In genomic region chr4:39451423-39452023, GRCh38 we compare ENCODE assay signal across 17 cellular contexts. TPM values are rescaled to one million over a fixed set of nuclear protein-coding genes. Genes with fewer than 3 reads are reported as not detected.
DNase-seq lines count a peak whose midpoint lies in the region; ATAC-seq and TF ChIP-seq lines count a peak whose summit lies in the region.
"Had no signal": no experiment of that assay in that cellular context is flagged by ENCODE, and none has a peak within 500 bp of the region (broad histone marks: within the 10 kb centered on the region; RNA-seq: fewer than 3 reads in every experiment).

No MANE protein-coding gene starts in this region.

- ATAC-seq in activated T-cell treated with anti-CD3 and anti-CD28 coated beads, Interleukin-2, amount 50 U/mL, for 72 hours (replicated peaks in 1 of 2), result no peak
- ATAC-seq in stimulated activated effector memory CD8-positive, alpha-beta T cell treated with anti-CD3 and anti-CD28 coated beads, Interleukin-12 subunit alpha, Interleukin-12 subunit beta, amount 100 ng/mL, for 72 hours, result no peak
- ATAC-seq in GM18502 (IDR thresholded peaks at IDR 0.05; ENCODE audit: poor library complexity, unreplicated experiment), result no peak

- no peaks in the 10 kb centered on the region for H3K9me3 ChIP-seq in esophagus muscularis mucosa

- H3K27me3 ChIP-seq in esophagus muscularis mucosa, result no peaks in the 10 kb centered on the region

- no peak overlapping the region for H3K27ac ChIP-seq in esophagus muscularis mucosa (replicated peaks in 1 of 4)

- peaks cover 52% of the 10 kb centered on the region for H3K4me1 Mint-ChIP-seq in activated T-cell treated with anti-CD3 and anti-CD28 coated beads, Interleukin-2, amount 50 U/mL, for 72 hours (ENCODE audit: low read depth)
- peaks cover 40% of the 10 kb centered on the region for H3K4me1 Mint-ChIP-seq in HFFc6 (ENCODE audit: low read depth)
- H3K4me1 Mint-ChIP-seq in stimulated activated effector memory CD8-positive, alpha-beta T cell treated with anti-CD3 and anti-CD28 coated beads, Interleukin-12 subunit alpha, Interleukin-12 subunit beta, amount 100 ng/mL, for 72 hours, result peaks cover 30% of the 10 kb centered on the region

- no peak for DNase-seq in activated T-cell treated with anti-CD3 and anti-CD28 coated beads, Interleukin-2, amount 50 U/mL, for 72 hours
- no peak for DNase-seq in activated T-cell treated with anti-CD3 and anti-CD28 coated beads for 4 hours
- DNase-seq in HFFc6, result no peak
- peak; percentile 18 for DNase-seq in cerebellar cortex (ENCODE audit: low spot score)
- no peak for DNase-seq in stimulated activated effector memory CD8-positive, alpha-beta T cell treated with anti-CD3 and anti-CD28 coated beads, Interleukin-12 subunit alpha, Interleukin-12 subunit beta, amount 100 ng/mL, for 72 hours (ENCODE audit: low spot score in 2 of 2)
- DNase-seq in stimulated activated CD8-positive, alpha-beta memory T cell treated with anti-CD3 and anti-CD28 coated beads, Interleukin-4, amount 100 ng/mL, for 48 hours, result no peak
- DNase-seq in esophagus muscularis mucosa (ENCODE audit: extremely low spot score), result no peak
- DNase-seq: CD8-positive, alpha-beta memory T cell; NCI-H2171; stimulated activated CD4-positive, alpha-beta T cell treated with anti-CD3 and anti-CD28 coated beads, Interleukin-2, amount 100 ng/mL, for 24 hours; T-helper 9 cell had no signal

- TF ChIP-seq POLR2A in esophagus muscularis mucosa (IDR thresholded peaks at IDR 0.05; ENCODE audit: low read depth), result no peak

- intact Hi-C loops in esophagus muscularis mucosa (cut with DNase I), result loop anchor here (10.0 kb wide), 1 partner anchor 603 kb away; the partner anchor contains the start of gene N4BP2

- peak overlapping the region; percentile 75 for H3K27ac Mint-ChIP-seq in activated T-cell treated with anti-CD3 and anti-CD28 coated beads, Interleukin-2, amount 50 U/mL, for 72 hours
- H3K27ac Mint-ChIP-seq in HFFc6, result peak overlapping the region; percentile 73; the same call in 1 of the 2 replicates
- peak overlapping the region; percentile 59 for H3K27ac Mint-ChIP-seq in stimulated activated effector memory CD8-positive, alpha-beta T cell treated with anti-CD3 and anti-CD28 coated beads, Interleukin-12 subunit alpha, Interleukin-12 subunit beta, amount 100 ng/mL, for 72 hours

- H3K4me3 ChIP-seq in esophagus muscularis mucosa, result no peak overlapping the region

- H3K9me3 Mint-ChIP-seq in activated T-cell treated with anti-CD3 and anti-CD28 coated beads, Interleukin-2, amount 50 U/mL, for 72 hours, result no peaks in the 10 kb centered on the region
- H3K9me3 Mint-ChIP-seq in HFFc6, result no peaks in the 10 kb centered on the region
- no peaks in the 10 kb centered on the region for H3K9me3 Mint-ChIP-seq in stimulated activated effector memory CD8-positive, alpha-beta T cell treated with anti-CD3 and anti-CD28 coated beads, Interleukin-12 subunit alpha, Interleukin-12 subunit beta, amount 100 ng/mL, for 72 hours
- H3K9me3 Mint-ChIP-seq: CD8-positive, alpha-beta memory T cell had no signal

- no peak for TF ChIP-seq EP300 in esophagus muscularis mucosa (IDR thresholded peaks at IDR 0.05)

- H3K4me1 ChIP-seq in esophagus muscularis mucosa, result peaks cover 12 to 36% (median 30%) of the 10 kb centered on the region in 4 donors

- 91% methylated on average over 6 of the region's 6 CpGs for WGBS in esophagus muscularis mucosa

- no peak for TF ChIP-seq CTCF in HFFc6 (IDR thresholded peaks at IDR 0.05)
- no peak for TF ChIP-seq CTCF in esophagus muscularis mucosa (IDR thresholded peaks at IDR 0.05)

- H3K4me3 Mint-ChIP-seq in activated T-cell treated with anti-CD3 and anti-CD28 coated beads, Interleukin-2, amount 50 U/mL, for 72 hours, result no peak overlapping the region
- H3K4me3 Mint-ChIP-seq in HFFc6, result no peak overlapping the region
- H3K4me3 Mint-ChIP-seq in stimulated activated effector memory CD8-positive, alpha-beta T cell treated with anti-CD3 and anti-CD28 coated beads, Interleukin-12 subunit alpha, Interleukin-12 subunit beta, amount 100 ng/mL, for 72 hours, result no peak overlapping the region

- peaks cover 36 to 73% (median 59%) of the 10 kb centered on the region in 4 donors for H3K36me3 ChIP-seq in esophagus muscularis mucosa

- peaks cover 11 to 56% of the 10 kb centered on the region in 2 donors for H3K36me3 Mint-ChIP-seq in activated T-cell treated with anti-CD3 and anti-CD28 coated beads, Interleukin-2, amount 50 U/mL, for 72 hours (ENCODE audit: insufficient read depth in 2 of 2)
- peaks cover 65% of the 10 kb centered on the region for H3K36me3 Mint-ChIP-seq in HFFc6 (ENCODE audit: low read depth)
- H3K36me3 Mint-ChIP-seq in stimulated activated effector memory CD8-positive, alpha-beta T cell treated with anti-CD3 and anti-CD28 coated beads, Interleukin-12 subunit alpha, Interleukin-12 subunit beta, amount 100 ng/mL, for 72 hours, result peaks cover 82% of the 10 kb centered on the region

- H3K27me3 Mint-ChIP-seq in activated T-cell treated with anti-CD3 and anti-CD28 coated beads, Interleukin-2, amount 50 U/mL, for 72 hours (ENCODE audit: low read depth), result no peaks in the 10 kb centered on the region
- peaks cover 2% of the 10 kb centered on the region for H3K27me3 Mint-ChIP-seq in HFFc6 (ENCODE audit: insufficient read depth)
- H3K27me3 Mint-ChIP-seq: CD8-positive, alpha-beta memory T cell had no signal

RNA-seq across cellular contexts. Expression of gene RPL9, which starts 7.2 kb away (rescaled TPM):
- total RNA-seq in activated T-cell treated with anti-CD3 and anti-CD28 coated beads, Interleukin-2, amount 50 U/mL, for 72 hours, result 1,000 to 10,000 TPM; 2,445 to 2,588 TPM
- total RNA-seq in HFFc6 (2021; fragmentation: NEBNext Ultra II Directional; extraction: Animal tissue kit (Norgen Biotek cat#: 25700)), result 1,000 to 10,000 TPM; 1,332 to 1,543 (median 1,424) TPM
- total RNA-seq in esophagus muscularis mucosa, result 1,000 to 10,000 TPM; 1,962 to 6,543 (median 3,653) TPM

RNA-seq across cellular contexts. Expression of gene LIAS, which starts 7.3 kb away (rescaled TPM):
- total RNA-seq in activated T-cell treated with anti-CD3 and anti-CD28 coated beads, Interleukin-2, amount 50 U/mL, for 72 hours, result 10 to 100 TPM; 28.3 to 39.5 TPM
- total RNA-seq in HFFc6 (2021; fragmentation: NEBNext Ultra II Directional; extraction: Animal tissue kit (Norgen Biotek cat#: 25700)), result 1 to 10 TPM; 6.9 to 9.4 (median 8.1) TPM
- 10 to 100 TPM in 2 of 4 donors, 1 to 10 TPM in 2; 8.5 to 11.6 (median 9.7) TPM for total RNA-seq in esophagus muscularis mucosa

RNA-seq across cellular contexts. Expression of gene KLB, which starts 44.8 kb away (rescaled TPM):
- not detected for total RNA-seq in activated T-cell treated with anti-CD3 and anti-CD28 coated beads, Interleukin-2, amount 50 U/mL, for 72 hours
- not detected for total RNA-seq in HFFc6 (2021; fragmentation: NEBNext Ultra II Directional; extraction: Animal tissue kit (Norgen Biotek cat#: 25700))
- under 1 TPM in 1 of 4 donors, not detected in 3; under 0.01 TPM for total RNA-seq in esophagus muscularis mucosa
- total RNA-seq: CD8-positive, alpha-beta memory T cell; fibroblast of villous mesenchyme; LHCN-M2; mucosa of gallbladder; OCI-LY7; osteocyte had no signal
